In genomic region chr1:230170153-230170547, GRCh38 we compare ENCODE assay signal across 9 cellular contexts.
A peak's percentile ranks its signal among the peaks of the same experiment; 100 is the strongest.
DNase-seq lines count a peak whose midpoint lies in the region; ATAC-seq lines count a peak whose summit lies in the region.
"Had no signal": no experiment of that assay in that cellular context is flagged by ENCODE, and none has a peak within 500 bp of the region (broad histone marks: within the 10 kb centered on the region; RNA-seq: fewer than 3 reads in every experiment).

No MANE protein-coding gene starts in this region.

- peak; percentile 32 for ATAC-seq in HG03060 (IDR thresholded peaks at IDR 0.05; ENCODE audit: low read depth, unreplicated experiment)
- ATAC-seq in stimulated activated naive CD8-positive, alpha-beta T cell treated with anti-CD3 and anti-CD28 coated beads, Interleukin-15, amount 100 ng/mL, for 72 hours: peak; percentile 15

- H3K4me1 Mint-ChIP-seq in activated CD4-positive, alpha-beta T cell treated with anti-CD3 and anti-CD28 coated beads, Interleukin-2, amount 10 ng/mL, durations not matched to agents 24 days and 14 days: peaks cover 48% of the 10 kb centered on the region
- peaks cover 74% of the 10 kb centered on the region for H3K4me1 Mint-ChIP-seq in stimulated activated naive CD8-positive, alpha-beta T cell treated with anti-CD3 and anti-CD28 coated beads, Interleukin-15, amount 100 ng/mL, for 72 hours

- H3K27me3 Mint-ChIP-seq in activated CD4-positive, alpha-beta T cell treated with anti-CD3 and anti-CD28 coated beads, Interleukin-2, amount 10 ng/mL, durations not matched to agents 24 days and 14 days: no peaks in the 10 kb centered on the region
- no peaks in the 10 kb centered on the region for H3K27me3 Mint-ChIP-seq in stimulated activated naive CD8-positive, alpha-beta T cell treated with anti-CD3 and anti-CD28 coated beads, Interleukin-15, amount 100 ng/mL, for 72 hours

- peaks cover 3% of the 10 kb centered on the region for H3K36me3 Mint-ChIP-seq in activated CD4-positive, alpha-beta T cell treated with anti-CD3 and anti-CD28 coated beads, Interleukin-2, amount 10 ng/mL, durations not matched to agents 24 days and 14 days (ENCODE audit: low read depth)

- intact Hi-C loops in activated CD4-positive, alpha-beta T cell treated with anti-CD3 and anti-CD28 coated beads, Interleukin-2, amount 10 ng/mL, durations not matched to agents 24 days and 14 days (cut with micrococcal nuclease): no loop called here

- DNase-seq in activated CD4-positive, alpha-beta T cell treated with anti-CD3 and anti-CD28 coated beads, Interleukin-2, amount 10 ng/mL, durations not matched to agents 24 days and 14 days: no peak
- no peak for DNase-seq in activated CD4-positive, alpha-beta T cell treated with anti-CD3 and anti-CD28 coated beads for 4 hours
- DNase-seq in stimulated activated naive CD8-positive, alpha-beta T cell treated with anti-CD3 and anti-CD28 coated beads, Interleukin-15, amount 100 ng/mL, for 72 hours: no peak
- DNase-seq in pons (ENCODE audit: low spot score): no peak
- DNase-seq in AG08396 (ENCODE audit: low spot score): no peak
- no peak for DNase-seq in Kasumi-1 (lab: John Stamatoyannopoulos, UW)
- DNase-seq: NCI-H226 had no signal

- H3K9me3 Mint-ChIP-seq in activated CD4-positive, alpha-beta T cell treated with anti-CD3 and anti-CD28 coated beads, Interleukin-2, amount 10 ng/mL, durations not matched to agents 24 days and 14 days: no peaks in the 10 kb centered on the region
- H3K9me3 Mint-ChIP-seq in stimulated activated naive CD8-positive, alpha-beta T cell treated with anti-CD3 and anti-CD28 coated beads, Interleukin-15, amount 100 ng/mL, for 72 hours: no peaks in the 10 kb centered on the region

- peak overlapping the region; percentile 61 for H3K4me3 Mint-ChIP-seq in activated CD4-positive, alpha-beta T cell treated with anti-CD3 and anti-CD28 coated beads, Interleukin-2, amount 10 ng/mL, durations not matched to agents 24 days and 14 days
- H3K4me3 Mint-ChIP-seq in stimulated activated naive CD8-positive, alpha-beta T cell treated with anti-CD3 and anti-CD28 coated beads, Interleukin-15, amount 100 ng/mL, for 72 hours: peak overlapping the region in 1 of 2 donors; percentile 52

- peak overlapping the region; percentile 75 for H3K27ac ChIP-seq in cingulate gyrus (ENCODE audit: low read depth, low read length)

- H3K27ac Mint-ChIP-seq in activated CD4-positive, alpha-beta T cell treated with anti-CD3 and anti-CD28 coated beads, Interleukin-2, amount 10 ng/mL, durations not matched to agents 24 days and 14 days: peak overlapping the region; percentile 72
- H3K27ac Mint-ChIP-seq in stimulated activated naive CD8-positive, alpha-beta T cell treated with anti-CD3 and anti-CD28 coated beads, Interleukin-15, amount 100 ng/mL, for 72 hours: peak overlapping the region in 1 of 2 donors; percentile 82
